17 cellular contexts compared by ENCODE assay signal in the genomic region with DNA sequence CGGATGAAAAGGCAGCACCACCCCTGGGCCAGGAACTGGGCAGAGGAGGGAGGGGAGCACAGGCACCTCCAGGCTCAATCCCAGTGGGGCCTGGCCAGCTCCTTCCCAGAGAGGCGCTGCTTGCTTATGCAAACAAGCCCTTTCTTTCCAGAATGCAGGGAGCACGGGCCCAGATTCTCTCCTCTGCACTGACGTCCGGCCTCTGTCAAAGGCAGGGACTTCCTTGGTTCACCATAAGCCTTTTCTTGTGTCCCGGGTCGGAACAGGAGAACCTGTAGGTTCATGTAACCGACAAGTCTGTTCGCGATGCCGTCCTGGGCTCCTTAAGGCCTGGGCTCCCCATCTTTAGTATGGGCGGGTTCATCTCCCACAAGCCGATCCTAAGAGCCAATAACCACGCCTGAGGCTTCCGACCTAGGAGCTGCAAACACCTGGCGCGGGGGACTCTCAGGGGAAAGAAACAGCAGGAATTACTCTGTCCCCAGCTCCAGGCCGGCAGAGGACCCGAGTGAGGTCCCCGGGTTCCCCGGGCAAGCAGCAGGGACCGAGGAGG. TPM values are rescaled to one million over a fixed set of nuclear protein-coding genes. Genes with fewer than 3 reads are reported as not detected.
DNase-seq lines count a peak whose midpoint lies in the region; ATAC-seq and TF ChIP-seq lines count a peak whose summit lies in the region.
"Had no signal": no experiment of that assay in that cellular context is flagged by ENCODE, and none has a peak within 500 bp of the region (broad histone marks: within the 10 kb centered on the region; RNA-seq: fewer than 3 reads in every experiment).

No MANE protein-coding gene starts in this region.

- peaks cover 51% of the 10 kb centered on the region for H3K27me3 Mint-ChIP-seq in type B pancreatic cell

- H3K4me1 Mint-ChIP-seq in type B pancreatic cell (ENCODE audit: unreplicated experiment), result peaks cover 8% of the 10 kb centered on the region

- H3K9me3 ChIP-seq in Panc1 (ENCODE audit: control insufficient read depth, insufficient read depth, low read depth, low read length), result no peaks in the 10 kb centered on the region
- H3K9me3 ChIP-seq: vagina had no signal

- no peak overlapping the region for H3K4me3 ChIP-seq in Panc1 (ENCODE audit: low read depth in 2 of 2, low read length in 2 of 2)
- H3K4me3 ChIP-seq: vagina had no signal

- in situ Hi-C loops in Panc1 (cut with HindIII; ENCODE audit: low pct_unique_long_range_greater_than_20kb, low sequenced_read_pairs), result no loop called here

- TF ChIP-seq CTCF in Panc1 (IDR thresholded peaks at IDR 0.05) (no peak), type B pancreatic cell (conservative IDR thresholded peaks at IDR 0.05) (no peak)

- H3K27me3 ChIP-seq in Panc1 (ENCODE audit: control insufficient read depth, insufficient read depth, low read length), result 0 out of 2 replicates have a peak, but pooled peaks cover 3% of the 10 kb centered on the region

- no TSS peak for BruUV-seq in Panc1 (replicated peaks; lab: Mats Ljungman, UMichigan)

- no peak for DNase-seq in left ventricle myocardium superior
- no peak for DNase-seq in cardiac septum (ENCODE audit: low spot score)
- DNase-seq in Panc1 (ENCODE audit: low read depth, low spot score), result no peak
- peak; percentile 39 for DNase-seq in iPS-NIHi7 (ENCODE audit: extremely low spot score)
- no peak for DNase-seq in type B pancreatic cell (ENCODE audit: extremely low spot score, unreplicated experiment)
- DNase-seq in stimulated activated naive CD4-positive, alpha-beta T cell treated with Interleukin-2 at 50 U/mL for 16 hours (lab: John Stamatoyannopoulos, UW), result no peak
- no peak for DNase-seq in AG08395 (ENCODE audit: low spot score)
- no peak for DNase-seq in left colon
- DNase-seq: activated CD4-positive, alpha-beta memory T cell treated with anti-CD3 and anti-CD28 coated beads, Interleukin-2, amount 10 ng/mL, durations not matched to agents 7 days and 5 days; activated naive CD4-positive, alpha-beta T cell treated with anti-CD3 and anti-CD28 coated beads for 36 hours; AML-193; central memory CD4-positive, alpha-beta T cell; erythroblast had no signal

- peak overlapping the region; percentile 74 for H3K4me3 Mint-ChIP-seq in type B pancreatic cell
- H3K4me3 Mint-ChIP-seq: activated CD4-positive, alpha-beta memory T cell treated with anti-CD3 and anti-CD28 coated beads, Interleukin-2, amount 10 ng/mL, durations not matched to agents 7 days and 5 days had no signal

- H3K4me1 ChIP-seq in Panc1 (ENCODE audit: control insufficient read depth, insufficient read depth, low read length), result peaks cover 8% of the 10 kb centered on the region; the same call in 1 of the 2 replicates

- CTCF ChIA-PET in Panc1 (lab: Charles Lee), result interaction anchor here (0.6 to 1.6 kb wide), 4 partner anchors 50 to 305 kb away, joined by 3 to 5 read pairs (median 4); a partner anchor contains a TSS

- H3K27ac ChIP-seq in Panc1 (ENCODE audit: low read length), result no peak overlapping the region
- H3K27ac ChIP-seq: vagina had no signal

- H3K27ac Mint-ChIP-seq in type B pancreatic cell, result no peak overlapping the region
- H3K27ac Mint-ChIP-seq: activated CD4-positive, alpha-beta memory T cell treated with anti-CD3 and anti-CD28 coated beads, Interleukin-2, amount 10 ng/mL, durations not matched to agents 7 days and 5 days had no signal

- POLR2A ChIA-PET in Panc1 (lab: Charles Lee), result no interaction called here

- intact Hi-C loops in left ventricle myocardium superior (cut with micrococcal nuclease) (no loop called here), cardiac septum (cut with DNase I) (loop anchor here (5.0 kb wide), 2 partner anchors 55 to 225 kb away; no protein-coding TSS in a partner anchor), Panc1 (cut with micrococcal nuclease; ENCODE audit: unreplicated experiment) (loop anchor here (10.0 kb wide), 1 partner anchor 88 kb away; a partner anchor contains a TSS), left colon (cut with DNase I, micrococcal nuclease) (no loop called here)

- H3K36me3 ChIP-seq in Panc1 (ENCODE audit: control insufficient read depth, insufficient read depth, low read length), result no peaks in the 10 kb centered on the region
- H3K36me3 ChIP-seq: vagina had no signal

- no peaks in the 10 kb centered on the region for H3K36me3 Mint-ChIP-seq in type B pancreatic cell

- ATAC-seq in left ventricle myocardium superior (peak; percentile 13), Panc1 (0 out of 2 replicates have a peak, but pooled peaks have one; percentile 28), left colon (no peak)

- no peaks in the 10 kb centered on the region for H3K9me3 Mint-ChIP-seq in type B pancreatic cell
- H3K9me3 Mint-ChIP-seq: activated CD4-positive, alpha-beta memory T cell treated with anti-CD3 and anti-CD28 coated beads, Interleukin-2, amount 10 ng/mL, durations not matched to agents 7 days and 5 days; activated naive CD4-positive, alpha-beta T cell treated with anti-CD3 and anti-CD28 coated beads for 36 hours had no signal

RNA-seq across cellular contexts. Expression of a gene that starts 16.3 kb away (rescaled TPM):
- total RNA-seq in left ventricle myocardium superior (not detected), cardiac septum (not detected), Panc1 (2021; ENCODE audit: unreplicated experiment) (not detected), type B pancreatic cell (ENCODE audit: low replicate concordance) (5.3 and 20.5 TPM in 2 replicates), left colon (under 1 TPM in 1 of 2 donors, not detected in 1; 0.17 TPM)
- polyA plus RNA-seq in Panc1 (2012; ENCODE audit: insufficient read length), result not detected
- total RNA-seq: activated naive CD4-positive, alpha-beta T cell treated with anti-CD3 and anti-CD28 coated beads for 36 hours; Daoy; lung microvascular endothelial cell; posterior vena cava; vagina had no signal

RNA-seq across cellular contexts. Expression of a gene that starts 30.9 kb away (rescaled TPM):
- total RNA-seq in left ventricle myocardium superior, result 2.9 TPM
- total RNA-seq in cardiac septum, result 3.5 TPM
- 9.0 TPM for total RNA-seq in Panc1 (2021; ENCODE audit: unreplicated experiment)
- polyA plus RNA-seq in Panc1 (2012; ENCODE audit: insufficient read length), result 5.9 TPM
- 21.6 and 72.0 TPM in 2 replicates for total RNA-seq in type B pancreatic cell (ENCODE audit: low replicate concordance)
- total RNA-seq in left colon, result under 1 TPM; 0.49 to 0.78 TPM

RNA-seq across cellular contexts. Expression of a gene that starts 49.8 kb away (rescaled TPM):
- total RNA-seq in left ventricle myocardium superior, result 8.2 TPM
- 5.7 TPM for total RNA-seq in cardiac septum
- total RNA-seq in Panc1 (2021; ENCODE audit: unreplicated experiment), result 15.3 TPM
- 17.3 TPM for polyA plus RNA-seq in Panc1 (2012; ENCODE audit: insufficient read length)
- total RNA-seq in type B pancreatic cell (ENCODE audit: low replicate concordance), result 13.3 and 16.0 TPM in 2 replicates
- 1 to 10 TPM; 4.0 to 6.5 TPM for total RNA-seq in left colon

Comparison
In these comparisons a context has a peak if more than half of its experiments do, and no peak if none do; other contexts are left out.
1. intact Hi-C loops: an anchor here in cardiac septum (5.0 kb wide) and Panc1 (10.0 kb wide); none called in left ventricle myocardium superior and left colon.